11 cellular contexts compared by ENCODE assay signal in genomic region chr2:130139331-130140280, GRCh38. TPM values are rescaled to one million over a fixed set of nuclear protein-coding genes. Genes with fewer than 3 reads are reported as not detected.
DNase-seq lines count a peak whose midpoint lies in the region; ATAC-seq and TF ChIP-seq lines count a peak whose summit lies in the region.
"Not testable (repeated sequence)": the region's sequence is repeated elsewhere in the genome, so short reads cannot be mapped to it uniquely, and the experiment has no call there.
"Had no signal": no experiment of that assay in that cellular context is flagged by ENCODE, and none has a peak within 500 bp of the region (broad histone marks: within the 10 kb centered on the region; RNA-seq: fewer than 3 reads in every experiment).

No MANE protein-coding gene starts in this region.

- not testable (repeated sequence) for H3K4me3 Mint-ChIP-seq in osteocyte (ENCODE audit: unreplicated experiment)

- POLR2A ChIA-PET in SK-N-SH (lab: Yijun Ruan, JAX), result not testable (repeated sequence)

- not testable (repeated sequence) for TF ChIP-seq RAD21 in SK-N-SH (IDR thresholded peaks at IDR 0.05; ENCODE audit: low read length)

- H4K20me1 ChIP-seq in SK-N-SH (ENCODE audit: insufficient read depth), result not testable (repeated sequence)

- H3K4me2 ChIP-seq in SK-N-SH, result not testable (repeated sequence)

- not testable (repeated sequence) for H3K36me3 ChIP-seq in SK-N-SH (replicated peaks in 1 of 2; ENCODE audit: control insufficient read depth in 1 of 2, insufficient read depth in 2 of 2, low read length in 1 of 2); upper lobe of right lung

- not testable (repeated sequence) for H2AFZ ChIP-seq in SK-N-SH (ENCODE audit: low read depth)

- H3K4me3 ChIP-seq in SK-N-SH (ENCODE audit: low read depth in 2 of 2, low read length in 1 of 2); upper lobe of right lung: not testable (repeated sequence)

- not testable (repeated sequence) for H3K79me2 ChIP-seq in SK-N-SH (ENCODE audit: insufficient read depth)

- H3K36me3 Mint-ChIP-seq in osteocyte (ENCODE audit: unreplicated experiment), result not testable (repeated sequence)

- not testable (repeated sequence) for ATAC-seq in upper lobe of right lung

- not testable (repeated sequence) for H3F3A ChIP-seq in SK-N-SH (replicated peaks; ENCODE audit: insufficient read depth)

- intact Hi-C loops in upper lobe of right lung (cut with DNase I), result not testable (repeated sequence)

- DNase-seq in DMS153 (lab: John Stamatoyannopoulos, UW) (peak; percentile 17), NCI-H1105 treated with DMSO at 0.1 percent for 48 hours (lab: John Stamatoyannopoulos, UW) (peak; percentile 59), NCI-H2196 (lab: John Stamatoyannopoulos, UW; ENCODE audit: unreplicated experiment) (peak; percentile 57), SK-N-SH (peak; percentile 66), islet precursor cell (peak; percentile 32), osteocyte (ENCODE audit: extremely low spot score, unreplicated experiment) (peak; percentile 84), upper lobe of right lung (peak; percentile 56)

- TF ChIP-seq CTCF in SK-N-SH (IDR thresholded peaks at IDR 0.05); osteocyte (IDR thresholded peaks at IDR 0.05); upper lobe of right lung (IDR thresholded peaks at IDR 0.05): not testable (repeated sequence)

- not testable (repeated sequence) for H3K27ac Mint-ChIP-seq in osteocyte (ENCODE audit: unreplicated experiment)

- not testable (repeated sequence) for H3K9me3 Mint-ChIP-seq in osteocyte (ENCODE audit: unreplicated experiment)

- not testable (repeated sequence) for H3K9me2 ChIP-seq in SK-N-SH

- not testable (repeated sequence) for H3K27me3 Mint-ChIP-seq in osteocyte (ENCODE audit: unreplicated experiment)

- not testable (repeated sequence) for H3K9me3 ChIP-seq in SK-N-SH, upper lobe of right lung

- CTCF ChIA-PET in SK-N-SH (lab: Yijun Ruan, JAX), result interaction anchor here (0.9 to 1.0 kb wide), 2 partner anchors 42 to 192 kb away, joined by 3 read pairs; partner anchors contain the start of genes MZT2B and SMPD4

- H3K27me3 ChIP-seq in SK-N-SH (ENCODE audit: insufficient read depth); upper lobe of right lung: not testable (repeated sequence)

- WGBS in SK-N-SH (ENCODE audit: low lambda C conversion rate), result 75% methylated on average over 19 of the region's 30 CpGs

- H3K27ac ChIP-seq in SK-N-SH (ENCODE audit: low read depth in 2 of 2, low read length in 1 of 2), result peak overlapping the region in 1 of 2 experiments; percentile 87; a peak in 2 of 4 replicates
- not testable (repeated sequence) for H3K27ac ChIP-seq in upper lobe of right lung

- not testable (repeated sequence) for TF ChIP-seq EP300 in SK-N-SH (IDR thresholded peaks at IDR 0.05; ENCODE audit: borderline replicate concordance in 1 of 2, low read depth in 1 of 2, low read length in 1 of 2)

- not testable (repeated sequence) for H3K9ac ChIP-seq in SK-N-SH

- peaks cover 0 to 37% of the 10 kb centered on the region in 2 experiments; a peak in 1 of 4 replicates for H3K4me1 ChIP-seq in SK-N-SH (ENCODE audit: control insufficient read depth in 1 of 2, insufficient read depth in 2 of 2, low read depth in 1 of 2, low read length in 1 of 2)
- H3K4me1 ChIP-seq in upper lobe of right lung, result not testable (repeated sequence)

- H3K4me1 Mint-ChIP-seq in osteocyte (ENCODE audit: unreplicated experiment), result not testable (repeated sequence)

RNA-seq across cellular contexts. Expression of gene CCDC74B, which starts 5.3 kb away (rescaled TPM):
- polyA plus RNA-seq in SK-N-SH (2012; rRNA removed), result 14.5 and 16.2 TPM in 2 replicates
- polyA plus RNA-seq in SK-N-SH (2012; cell fraction: cytosol; rRNA removed), result 5.7 and 9.4 TPM in 2 replicates
- 53.8 and 82.8 TPM in 2 replicates for polyA plus RNA-seq in SK-N-SH (2012; cell fraction: nucleus; rRNA removed)
- total RNA-seq in osteocyte, result 1.7 and 2.2 TPM in 2 replicates
- 0.78 TPM for total RNA-seq in upper lobe of right lung
- total RNA-seq: CD4-positive, CD25-positive, alpha-beta regulatory T cell had no signal
- polyA plus RNA-seq: CD4-positive, CD25-positive, alpha-beta regulatory T cell had no signal

RNA-seq across cellular contexts. Expression of gene POTEF, which starts 10.6 kb away (rescaled TPM):
- not detected in 2 replicates for polyA plus RNA-seq in SK-N-SH (2012; rRNA removed)
- not detected in 2 replicates for polyA plus RNA-seq in SK-N-SH (2012; cell fraction: cytosol; rRNA removed)
- not detected in 2 replicates for polyA plus RNA-seq in SK-N-SH (2012; cell fraction: nucleus; rRNA removed)
- total RNA-seq in osteocyte (0.30 TPM in 1 of 2 replicates, not detected in the other), upper lobe of right lung (not detected)
- total RNA-seq: CD4-positive, CD25-positive, alpha-beta regulatory T cell; GM12878 had no signal
- polyA plus RNA-seq: CD4-positive, CD25-positive, alpha-beta regulatory T cell had no signal

RNA-seq across cellular contexts. Expression of gene SMPD4, which starts 41.8 kb away (rescaled TPM):
- polyA plus RNA-seq in SK-N-SH (2012; rRNA removed), result 33.1 and 43.0 TPM in 2 replicates
- polyA plus RNA-seq in SK-N-SH (2012; cell fraction: cytosol; rRNA removed), result 13.8 and 21.6 TPM in 2 replicates
- polyA plus RNA-seq in SK-N-SH (2012; cell fraction: nucleus; rRNA removed), result 128 and 157 TPM in 2 replicates
- total RNA-seq in osteocyte, result 64.8 and 67.0 TPM in 2 replicates
- 41.4 TPM for total RNA-seq in upper lobe of right lung

RNA-seq across cellular contexts. Expression of gene MZT2B, which starts 42.5 kb away (rescaled TPM):
- 168 and 222 TPM in 2 replicates for polyA plus RNA-seq in SK-N-SH (2012; rRNA removed)
- 121 and 155 TPM in 2 replicates for polyA plus RNA-seq in SK-N-SH (2012; cell fraction: cytosol; rRNA removed)
- polyA plus RNA-seq in SK-N-SH (2012; cell fraction: nucleus; rRNA removed), result 55.3 and 95.6 TPM in 2 replicates
- total RNA-seq in osteocyte, result 253 and 281 TPM in 2 replicates
- total RNA-seq in upper lobe of right lung, result 128 TPM

RNA-seq across cellular contexts. Expression of gene TUBA3E, which starts 58.6 kb away (rescaled TPM):
- not detected in 2 replicates for polyA plus RNA-seq in SK-N-SH (2012; rRNA removed)
- polyA plus RNA-seq in SK-N-SH (2012; cell fraction: cytosol; rRNA removed), result not detected in 2 replicates
- not detected in 2 replicates for polyA plus RNA-seq in SK-N-SH (2012; cell fraction: nucleus; rRNA removed)
- total RNA-seq in osteocyte (not detected in 2 replicates), upper lobe of right lung (not detected)
- total RNA-seq: CD4-positive, CD25-positive, alpha-beta regulatory T cell; G401; GM12878; HepG2 had no signal
- polyA plus RNA-seq: CD4-positive, CD25-positive, alpha-beta regulatory T cell; GM12878; HepG2 had no signal

Comparison
In these comparisons a context has a peak if more than half of its experiments do, and no peak if none do; other contexts are left out.
1. DNase-seq: peak in every context shown above with its lines; median percentile 84 in osteocyte; 66 in SK-N-SH; 59 in NCI-H1105 treated with DMSO at 0.1 percent for 48 hours; 57 in NCI-H2196; 56 in upper lobe of right lung; 32 in islet precursor cell; 17 in DMS153.